In genomic region chr1:51516639-51517158, GRCh38 we compare ENCODE assay signal across 8 cellular contexts. TPM values are rescaled to one million over a fixed set of nuclear protein-coding genes. Genes with fewer than 3 reads are reported as not detected.
DNase-seq lines count a peak whose midpoint lies in the region; ATAC-seq and TF ChIP-seq lines count a peak whose summit lies in the region.

No MANE protein-coding gene starts in this region.

- peaks cover 0 to 4% (median 0%) of the 10 kb centered on the region in 5 experiments for H3K9me3 Mint-ChIP-seq in brain

- no peak for ATAC-seq in HG02642 (IDR thresholded peaks at IDR 0.05; ENCODE audit: poor library complexity, unreplicated experiment)

- no peaks in the 10 kb centered on the region for H3K36me3 Mint-ChIP-seq in brain

- TF ChIP-seq CTCF in HEK293 (tag by site-specific recombination; IDR thresholded peaks at IDR 0.05) (no peak), brain (conservative IDR thresholded peaks at IDR 0.05) (no peak)

- H3K4me3 Mint-ChIP-seq in brain = peak overlapping the region; percentile 65 to 91 (median 79)

- H3K4me1 Mint-ChIP-seq in brain = peaks cover 61% of the 10 kb centered on the region

- no peaks in the 10 kb centered on the region for H3K27me3 ChIP-seq in muscle layer of duodenum (ENCODE audit: low read depth, low read length)

- no peak overlapping the region for H3K27ac ChIP-seq in HEK293 (ENCODE audit: extremely low read depth, low read depth, low read length)
- H3K27ac ChIP-seq in muscle layer of duodenum (ENCODE audit: low read length) = peak overlapping the region; percentile 72

- peak overlapping the region in 3 of 5 experiments; percentile 44 to 96 (median 70) for H3K27ac Mint-ChIP-seq in brain

- DNase-seq in AG20443 (ENCODE audit: low spot score) (peak; percentile 14), NCI-H774 (lab: John Stamatoyannopoulos, UW) (no peak), H4 (ENCODE audit: low spot score) (no peak)
- DNase-seq in activated CD4-positive, alpha-beta T cell treated with anti-CD3 and anti-CD28 coated beads, Interleukin-2, amount 50 U/mL, for 1 hour = no peak

- POLR2A ChIA-PET in HEK293 (lab: Yijun Ruan, JAX) = interaction anchor here (0.6 kb wide), 1 partner anchor 92 kb away, joined by 3 read pairs; no protein-coding TSS in a partner anchor

- H3K4me1 ChIP-seq in HEK293 (ENCODE audit: control insufficient read depth, insufficient read depth, low read length) = peaks cover 17% of the 10 kb centered on the region
- H3K4me1 ChIP-seq in muscle layer of duodenum (ENCODE audit: control insufficient read depth in 1 of 2, insufficient read depth in 2 of 2, low read length in 2 of 2) = peaks cover 23 to 24% of the 10 kb centered on the region in 2 donors

- no peaks in the 10 kb centered on the region for H3K9me3 ChIP-seq in HEK293 (ENCODE audit: control insufficient read depth, insufficient read depth, low read depth, low read length)
- no peaks in the 10 kb centered on the region for H3K9me3 ChIP-seq in muscle layer of duodenum (ENCODE audit: control insufficient read depth in 1 of 2, low read length in 2 of 2)

- H3K4me3 ChIP-seq in HEK293 (ENCODE audit: low read depth, low read length) (peak overlapping the region; percentile 95), muscle layer of duodenum (ENCODE audit: low read depth in 1 of 2, low read length in 2 of 2) (peak overlapping the region in 1 of 2 donors; percentile 96)

- CTCF ChIA-PET in HEK293 (lab: Yijun Ruan, JAX) = interaction anchor here (0.8 to 1.0 kb wide), 4 partner anchors 18 to 253 kb away, joined by 3 to 7 read pairs (median 4); no protein-coding TSS in a partner anchor

- H3K27me3 Mint-ChIP-seq in brain = peaks cover 23% of the 10 kb centered on the region

- no peaks in the 10 kb centered on the region for H3K36me3 ChIP-seq in HEK293 (ENCODE audit: control insufficient read depth in 2 of 2, insufficient read depth in 1 of 2, low read length in 2 of 2)
- H3K36me3 ChIP-seq in muscle layer of duodenum (ENCODE audit: control insufficient read depth in 1 of 2, insufficient read depth in 2 of 2, low read length in 2 of 2) = no peaks in the 10 kb centered on the region

TF ChIP-seq in HEK293, 187 proteins besides CTCF, POLR2A, EP300 and RAD21:
- TF ChIP-seq KLF10 (tag by site-specific recombination; IDR thresholded peaks at IDR 0.05) (no peak), ZNF362 (tag by site-specific recombination; IDR thresholded peaks at IDR 0.05) (no peak), GLIS1 (tag by site-specific recombination; IDR thresholded peaks at IDR 0.05) (no peak), PATZ1 (tag by site-specific recombination; IDR thresholded peaks at IDR 0.05) (0 out of 2 replicates have a peak, but pooled peaks have one; percentile 17), ZNF16 (tag by site-specific recombination; IDR thresholded peaks at IDR 0.05; ENCODE audit: low read depth) (no peak), ZBTB20 (tag by site-specific recombination; IDR thresholded peaks at IDR 0.05) (0 out of 2 replicates have a peak, but pooled peaks have one; percentile 20), ZNF214 (tag by site-specific recombination; IDR thresholded peaks at IDR 0.05; ENCODE audit: borderline replicate concordance) (no peak), SP7 (tag by site-specific recombination; IDR thresholded peaks at IDR 0.05) (no peak), PRDM1 (tag by site-specific recombination; IDR thresholded peaks at IDR 0.05) (0 out of 2 replicates have a peak, but pooled peaks have one; percentile 33), ZNF654 (tag by site-specific recombination; IDR thresholded peaks at IDR 0.05; ENCODE audit: low read depth) (no peak)

RNA-seq across cellular contexts. Expression of gene EPS15, which starts 2.4 kb away (rescaled TPM):
- polyA plus RNA-seq in brain (ENCODE audit: insufficient read depth, low read depth, low replicate concordance) = 18.2 TPM
- 31.5 and 34.0 TPM in 2 replicates for total RNA-seq in H4 (2014; rRNA removed; shearing (Covaris generic))
